In the genomic region with DNA sequence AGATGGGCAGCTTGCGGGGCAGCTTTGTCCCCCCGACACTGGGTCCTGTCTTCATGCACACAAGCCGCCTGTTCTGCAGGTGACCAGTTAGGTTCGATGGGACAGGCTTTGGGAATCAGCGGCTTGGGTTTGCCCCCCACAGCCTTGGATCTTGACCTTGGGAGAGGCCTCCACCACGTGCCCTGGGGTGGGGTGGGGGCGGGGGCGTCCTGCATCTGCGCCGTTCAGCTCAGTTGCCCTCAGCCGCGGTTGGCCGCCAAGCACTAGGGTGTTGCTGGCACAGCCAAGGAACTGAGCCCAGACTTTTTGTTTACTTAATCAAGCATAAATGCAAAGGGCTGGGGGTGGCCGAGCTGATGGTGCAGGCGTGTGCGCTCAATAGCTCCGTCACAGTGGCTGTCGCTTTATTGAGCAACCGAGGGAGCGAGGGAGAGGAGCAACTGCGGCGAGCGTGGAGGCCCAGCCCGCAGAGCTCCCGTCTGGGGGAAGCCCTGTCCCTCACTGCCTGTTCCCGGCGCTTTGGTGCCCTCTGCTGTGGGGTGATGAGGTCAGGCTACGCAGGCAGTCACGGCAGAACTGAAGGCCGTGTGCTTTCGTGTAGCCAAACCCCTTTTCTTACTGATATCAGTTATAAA, we compare ENCODE assay signal across 8 cellular contexts. TPM values are rescaled to one million over a fixed set of nuclear protein-coding genes. Genes with fewer than 3 reads are reported as not detected.
DNase-seq lines count a peak whose midpoint lies in the region; ATAC-seq and TF ChIP-seq lines count a peak whose summit lies in the region.

No MANE protein-coding gene starts in this region.

- no peaks in the 10 kb centered on the region for H3K79me2 ChIP-seq in GM23248 (ENCODE audit: insufficient read depth)

- no peak overlapping the region for H3K27ac ChIP-seq in GM23248

- WGBS in GM23248 (ENCODE audit: low coverage in 1 of 2, low lambda C conversion rate in 2 of 2, missing lambda C conversion rate in 2 of 2), 2 experiments: 7 to 12% methylated on average over 25 to 31 of the region's 31 CpGs

- H3K4me2 ChIP-seq in GM23248 (ENCODE audit: unreplicated experiment): peak overlapping the region; percentile 50

- H3K9me3 Mint-ChIP-seq in central memory CD8-positive, alpha-beta T cell: peaks cover 2% of the 10 kb centered on the region

- H3K4me1 Mint-ChIP-seq in central memory CD8-positive, alpha-beta T cell: peaks cover 12% of the 10 kb centered on the region

- peak overlapping the region; percentile 28; the same call in 1 of the 2 replicates for H2AFZ ChIP-seq in GM23248

- ATAC-seq in central memory CD8-positive, alpha-beta T cell (replicated peaks; ENCODE audit: extremely low read depth, poor library complexity, severe bottlenecking): peak; percentile 78
- no peak for ATAC-seq in HG03139 (IDR thresholded peaks at IDR 0.05; ENCODE audit: unreplicated experiment)

- H3K27me3 Mint-ChIP-seq in central memory CD8-positive, alpha-beta T cell: peaks cover 24% of the 10 kb centered on the region

- no peaks in the 10 kb centered on the region for H4K20me1 ChIP-seq in GM23248 (ENCODE audit: insufficient read depth)

- peak overlapping the region; percentile 81 for H3K4me3 Mint-ChIP-seq in central memory CD8-positive, alpha-beta T cell

- peaks cover 15% of the 10 kb centered on the region for H3K27me3 ChIP-seq in GM23248 (replicated peaks; ENCODE audit: insufficient read depth)

- TF ChIP-seq CTCF in AG09319 (IDR thresholded peaks at IDR 0.05; ENCODE audit: low read depth, low read length): peak; percentile 85

- H3K36me3 Mint-ChIP-seq in central memory CD8-positive, alpha-beta T cell (ENCODE audit: insufficient read depth): peaks cover 1% of the 10 kb centered on the region

- H3F3A ChIP-seq in GM23248 (ENCODE audit: insufficient read depth): no peaks in the 10 kb centered on the region

- no peaks in the 10 kb centered on the region for H3K4me1 ChIP-seq in GM23248 (ENCODE audit: insufficient read depth)

- in situ Hi-C loops in GM23248 (cut with MboI): no loop called here

- no peaks in the 10 kb centered on the region for H3K36me3 ChIP-seq in GM23248 (ENCODE audit: low read depth)

- peak overlapping the region; percentile 75 for H3K27ac Mint-ChIP-seq in central memory CD8-positive, alpha-beta T cell (ENCODE audit: low read depth)

- DNase-seq in AG09319 (ENCODE audit: extremely low read depth, low read depth): peak; percentile 54
- DNase-seq in GM23248: peak; percentile 92
- DNase-seq in NCI-H510A (lab: John Stamatoyannopoulos, UW): peak; percentile 33
- peak; percentile 69 for DNase-seq in activated CD4-positive, alpha-beta T cell treated with anti-CD3 and anti-CD28 coated beads for 1 hour
- peak; percentile 54 to 65 for DNase-seq in central memory CD8-positive, alpha-beta T cell (ENCODE audit: low spot score in 2 of 2)
- peak; percentile 85 for DNase-seq in kidney tubule cell (ENCODE audit: low spot score)
- DNase-seq in stimulated activated CD4-positive, alpha-beta T cell treated with anti-CD3 and anti-CD28 coated beads, Interleukin-4, amount 100 ng/mL, for 24 hours: peak; percentile 87

- no peaks in the 10 kb centered on the region for H3K9me2 ChIP-seq in GM23248 (ENCODE audit: insufficient read depth)

- peak overlapping the region; percentile 50 for H3K4me3 ChIP-seq in GM23248

- H3K9me3 ChIP-seq in GM23248 (ENCODE audit: low read depth): no peaks in the 10 kb centered on the region

- no peak overlapping the region; the same call in 1 of the 2 replicates for H3K9ac ChIP-seq in GM23248

RNA-seq across cellular contexts. Expression of a gene that starts 33.9 kb away (rescaled TPM):
- not detected in 2 replicates for total RNA-seq in GM23248 (2014; rRNA removed; shearing (Covaris generic))
- not detected in 2 replicates for polyA plus RNA-seq in GM23248 (2016; fragmentation: Nextera tagmentation; extraction: Ambion mirVana)

Comparison
In these comparisons a context has a peak if more than half of its experiments do, and no peak if none do; other contexts are left out.
1. DNase-seq: peak in every context shown above with its lines; median percentile 92 in GM23248; 87 in stimulated activated CD4-positive, alpha-beta T cell treated with anti-CD3 and anti-CD28 coated beads, Interleukin-4, amount 100 ng/mL, for 24 hours; 85 in kidney tubule cell; 69 in activated CD4-positive, alpha-beta T cell treated with anti-CD3 and anti-CD28 coated beads for 1 hour; 60 in central memory CD8-positive, alpha-beta T cell; 54 in AG09319; 33 in NCI-H510A.